Comparison of ENCODE assay signal across 6 cellular contexts in genomic region chr6:149953390-149953789, GRCh38. TPM values are rescaled to one million over a fixed set of nuclear protein-coding genes. Genes with fewer than 3 reads are reported as not detected.
"Had no signal": no experiment of that assay in that cellular context is flagged by ENCODE, and none has a peak within 500 bp of the region (broad histone marks: within the 10 kb centered on the region; RNA-seq: fewer than 3 reads in every experiment).

No MANE protein-coding gene starts in this region.

RNA-seq across cellular contexts. Expression of gene RAET1G, which starts 30.5 kb away (rescaled TPM):
- total RNA-seq: occipital lobe, right lobe of liver had no signal

RNA-seq across cellular contexts. Expression of gene RAET1E, which starts 55.5 kb away (rescaled TPM):
- total RNA-seq: lower lobe of right lung, occipital lobe, renal cortical epithelial cell, right lobe of liver, temporal lobe had no signal
- polyA plus RNA-seq: pancreas had no signal
